ENCODE assay signal across 8 cellular contexts in genomic region chr4:21457086-21457840, GRCh38.
"Had no signal": no experiment of that assay in that cellular context is flagged by ENCODE, and none has a peak within 500 bp of the region (broad histone marks: within the 10 kb centered on the region; RNA-seq: fewer than 3 reads in every experiment).

No MANE protein-coding gene starts in this region.

- ATAC-seq: GM23338, HCT116 had no signal

- DNase-seq: GM23248, GOT3, H7, H9, HCEC 1CT, HFFc6 had no signal
